9 cellular contexts compared by ENCODE assay signal in the genomic region with DNA sequence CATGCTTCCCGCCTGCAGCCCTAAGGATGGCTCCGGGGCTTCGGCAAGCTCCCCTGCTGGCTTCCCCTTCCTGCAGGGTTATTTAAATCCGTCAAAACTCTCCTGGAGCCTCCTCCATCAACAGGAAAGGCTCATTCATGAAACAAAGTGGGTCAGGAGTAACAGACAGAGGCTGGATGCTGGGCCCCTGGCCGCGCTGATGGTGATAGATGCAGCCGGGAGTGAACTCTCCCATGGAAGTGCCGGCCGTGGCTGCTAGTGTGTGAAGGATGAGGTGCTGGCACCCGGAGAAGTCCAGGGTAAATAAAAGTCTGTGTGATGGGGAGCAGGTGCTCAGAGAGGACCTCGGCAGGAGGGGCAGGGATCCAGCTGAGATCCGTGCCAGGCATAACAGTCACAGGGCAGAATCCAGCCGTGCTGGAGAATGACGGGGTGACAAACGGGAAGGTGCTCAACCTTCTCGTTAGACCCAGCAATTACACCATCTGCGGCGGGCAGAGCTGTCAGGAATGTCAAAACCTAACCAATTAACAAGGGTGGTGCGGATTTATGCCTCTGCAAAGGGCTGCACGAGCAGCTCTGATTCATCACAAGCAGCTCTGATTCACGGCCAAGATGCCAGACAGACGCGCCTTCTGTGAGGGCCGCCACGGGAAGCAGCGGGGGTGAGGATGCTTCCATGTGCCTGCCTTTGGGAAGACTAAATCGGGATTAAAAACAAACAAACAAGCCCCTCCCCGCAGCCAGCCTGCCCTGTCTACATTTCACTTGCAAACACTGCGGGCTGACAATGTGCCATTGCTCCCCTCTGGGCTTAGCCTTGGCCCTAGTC. TPM values are rescaled to one million over a fixed set of nuclear protein-coding genes. Genes with fewer than 3 reads are reported as not detected.
A peak's percentile ranks its signal among the peaks of the same experiment; 100 is the strongest.
DNase-seq lines count a peak whose midpoint lies in the region; FAIRE-seq and TF ChIP-seq lines count a peak whose summit lies in the region.
"Had no signal": no experiment of that assay in that cellular context is flagged by ENCODE, and none has a peak within 500 bp of the region (broad histone marks: within the 10 kb centered on the region; RNA-seq: fewer than 3 reads in every experiment).

No MANE protein-coding gene starts in this region.

- 7 to 12% methylated on average over 23 to 27 of the region's 29 CpGs for WGBS in mesodermal cell (ENCODE audit: insufficient coverage in 2 of 2), 2 experiments

- in situ Hi-C loops in Caki2 (cut with HindIII; ENCODE audit: low pct_unique_long_range_greater_than_20kb, low sequenced_read_pairs) = no loop called here

- H3K27ac ChIP-seq in mesodermal cell (ENCODE audit: low read depth, low read length, severe bottlenecking) = peak overlapping the region; percentile 67

- POLR2A ChIA-PET in GM10248 (lab: Yijun Ruan, JAX) = no interaction called here

- H3K4me1 ChIP-seq in mesodermal cell (ENCODE audit: control insufficient read depth, insufficient read depth, low read length, poor library complexity, severe bottlenecking) = peaks cover 26% of the 10 kb centered on the region

- no peak for FAIRE-seq in bronchial epithelial cell (lab: Jason Lieb, UNC)

- H3K36me3 ChIP-seq in bronchial epithelial cell (ENCODE audit: control insufficient read depth, insufficient read depth, low read length) (no peaks in the 10 kb centered on the region), mesodermal cell (ENCODE audit: control insufficient read depth, insufficient read depth, low read length) (no peaks in the 10 kb centered on the region)

- DNase-seq in Caki2 (ENCODE audit: low read depth) (peak; percentile 72), NCI-H1417 (lab: John Stamatoyannopoulos, UW) (peak in 2 of 3 experiments; percentile 96 to 100), bronchial epithelial cell (ENCODE audit: low read depth) (peak; percentile 79), amniotic stem cell (lab: John Stamatoyannopoulos, UW) (no peak), HUDEP-2 (lab: John Stamatoyannopoulos, UW; ENCODE audit: unreplicated experiment in 76 of 76) (no peak), ecto neural progenitor cell (ENCODE audit: low spot score) (no peak), GM10248 (ENCODE audit: extremely low spot score) (no peak)

- CTCF ChIA-PET in GM10248 (lab: Yijun Ruan, JAX) = interaction anchor here (2.0 to 10.8 kb wide), 2 partner anchors 9 to 16 kb away, joined by 7 to 127 read pairs; no protein-coding TSS in a partner anchor

- H3K9me3 ChIP-seq in mesodermal cell (ENCODE audit: control insufficient read depth, low read length) = no peaks in the 10 kb centered on the region

- H3K4me3 ChIP-seq in bronchial epithelial cell (ENCODE audit: low read depth, low read length) (no peak overlapping the region), mesodermal cell (ENCODE audit: extremely low read depth, insufficient read depth, low read length, poor library complexity, severe bottlenecking) (peak overlapping the region; percentile 5)

- H3K27me3 ChIP-seq in bronchial epithelial cell (ENCODE audit: control insufficient read depth, insufficient read depth, low read length) = peaks cover 1% of the 10 kb centered on the region

- no peak for TF ChIP-seq CTCF in bronchial epithelial cell (IDR thresholded peaks at IDR 0.05; ENCODE audit: insufficient read depth, low read length, severe bottlenecking)
- TF ChIP-seq CTCF in GM10248 (IDR thresholded peaks at IDR 0.05; ENCODE audit: control extremely low read depth, extremely low read depth, low read depth, missing control alignments) = no peak

RNA-seq across cellular contexts. Expression of a gene that starts 55.6 kb away (rescaled TPM):
- total RNA-seq in Caki2 (2014; rRNA removed; shearing (Covaris generic); ENCODE audit: low replicate concordance) = 1.0 and 1.3 TPM in 2 replicates
- total RNA-seq in bronchial epithelial cell = 4.6 and 5.3 TPM in 2 replicates
- 4.2 TPM for polyA plus RNA-seq in mesodermal cell (2013, experiment 1 of 2)
- polyA plus RNA-seq in mesodermal cell (2013, experiment 2 of 2) = 3.9 TPM
- total RNA-seq: epithelial cell of proximal tubule had no signal

Comparison
In these comparisons a context has a peak if more than half of its experiments do, and no peak if none do; other contexts are left out.
1. DNase-seq: peak in Caki2 (single experiment), NCI-H1417 (2 of 3) and bronchial epithelial cell (single experiment); none in amniotic stem cell (single experiment), HUDEP-2 (0 of 76), ecto neural progenitor cell (single experiment) and GM10248 (single experiment).